ENCODE assay signal across 37 cellular contexts in genomic region chr18:11819938-11820337, GRCh38.
"Had no signal": no experiment of that assay in that cellular context is flagged by ENCODE, and none has a peak within 500 bp of the region (broad histone marks: within the 10 kb centered on the region; RNA-seq: fewer than 3 reads in every experiment).

No MANE protein-coding gene starts in this region.

- H3K27ac Mint-ChIP-seq: activated B cell treated with CpG ODN at 0.5 μM for 24 hours; activated CD4-positive, alpha-beta memory T cell treated with anti-CD3 and anti-CD28 coated beads for 36 hours; activated CD4-positive, alpha-beta T cell treated with anti-CD3 and anti-CD28 coated beads, Interleukin-2, amount 10 ng/mL, durations not matched to agents 24 days and 14 days; activated CD8-positive, alpha-beta T cell treated with anti-CD3 and anti-CD28 coated beads for 36 hours; activated naive CD4-positive, alpha-beta T cell treated with anti-CD3 and anti-CD28 coated beads for 36 hours; activated naive CD4-positive, alpha-beta T cell treated with anti-CD3 and anti-CD28 coated beads, Interleukin-2, amount 50 U/mL, for 72 hours; activated naive CD8-positive, alpha-beta T cell treated with anti-CD3 and anti-CD28 coated beads for 36 hours; activated T-cell treated with anti-CD3 and anti-CD28 coated beads, Interleukin-2, amount 50 U/mL, for 72 hours; activated T-helper 1 cell treated with anti-CD3 and anti-CD28 coated beads, Interleukin-12 subunit alpha, Interleukin-12 subunit beta, Interleukin-2, Interleukin-4 antibody, amounts not matched to agents 30 ng/mL and 10 ng/mL and 1 ng/mL, durations not matched to agents 14 hours and 24 hours and 36 hours; activated T-helper 17 cell treated with anti-CD3 and anti-CD28 coated beads, Interleukin-2, amount 50 U/mL, for 72 hours; T-helper 1 cell treated with Interleukin-12 subunit alpha and Interleukin-12 subunit beta and Interleukin-4 antibody, amounts not matched to agents 30 μg/mL and 1 μg/mL, for 36 hours; T-helper 2 cell treated with Interferon-gamma antibody and Interleukin-4, amounts not matched to agents 5 μg/mL and 100 μg/mL, for 36 hours had no signal

- H3K4me1 ChIP-seq: adrenal gland, body of pancreas, breast epithelium had no signal

- H3K36me3 Mint-ChIP-seq: activated CD4-positive, alpha-beta memory T cell treated with anti-CD3 and anti-CD28 coated beads for 36 hours; activated naive CD4-positive, alpha-beta T cell treated with anti-CD3 and anti-CD28 coated beads, Interleukin-2, amount 50 U/mL, for 72 hours; activated naive CD8-positive, alpha-beta T cell treated with anti-CD3 and anti-CD28 coated beads for 36 hours had no signal

- H3K36me3 ChIP-seq: adrenal gland, brain microvascular endothelial cell, breast epithelium had no signal

- H3K9me3 Mint-ChIP-seq: activated CD4-positive, alpha-beta T cell treated with anti-CD3 and anti-CD28 coated beads, Interleukin-2, amount 10 ng/mL, durations not matched to agents 24 days and 14 days; activated CD8-positive, alpha-beta T cell treated with anti-CD3 and anti-CD28 coated beads for 36 hours; activated naive CD4-positive, alpha-beta T cell treated with anti-CD3 and anti-CD28 coated beads for 36 hours; activated naive CD4-positive, alpha-beta T cell treated with anti-CD3 and anti-CD28 coated beads, Interleukin-2, amount 50 U/mL, for 72 hours; activated naive CD8-positive, alpha-beta T cell treated with anti-CD3 and anti-CD28 coated beads for 36 hours; activated T-cell treated with anti-CD3 and anti-CD28 coated beads, Interleukin-2, amount 50 U/mL, for 4 hours; activated T-cell treated with anti-CD3 and anti-CD28 coated beads, Interleukin-2, amount 50 U/mL, for 72 hours; activated T-helper 1 cell treated with anti-CD3 and anti-CD28 coated beads, Interleukin-12 subunit alpha, Interleukin-12 subunit beta, Interleukin-2, Interleukin-4 antibody, amounts not matched to agents 30 ng/mL and 10 ng/mL and 1 ng/mL, durations not matched to agents 14 hours and 24 hours and 36 hours; activated T-helper 17 cell treated with anti-CD3 and anti-CD28 coated beads, Interleukin-2, amount 50 U/mL, for 72 hours; central memory CD8-positive, alpha-beta T cell; T-helper 1 cell treated with Interleukin-12 subunit alpha and Interleukin-12 subunit beta and Interleukin-4 antibody, amounts not matched to agents 30 μg/mL and 1 μg/mL, for 36 hours; T-helper 2 cell treated with Interferon-gamma antibody and Interleukin-4, amounts not matched to agents 5 μg/mL and 100 μg/mL, for 36 hours had no signal

- H3K9me3 ChIP-seq: adrenal gland, body of pancreas, breast epithelium had no signal

- H3K4me1 Mint-ChIP-seq: activated B cell treated with CpG ODN at 0.5 μM for 24 hours; activated CD4-positive, alpha-beta T cell treated with anti-CD3 and anti-CD28 coated beads, Interleukin-2, amount 10 ng/mL, durations not matched to agents 24 days and 14 days; activated naive CD8-positive, alpha-beta T cell treated with anti-CD3 and anti-CD28 coated beads for 36 hours; activated T-helper 17 cell treated with anti-CD3 and anti-CD28 coated beads, Interleukin-2, amount 50 U/mL, for 72 hours; central memory CD8-positive, alpha-beta T cell had no signal

- H3K4me3 ChIP-seq: adrenal gland, body of pancreas, breast epithelium had no signal

- DNase-seq: activated B cell treated with CpG ODN at 0.5 μM for 24 hours; activated CD4-positive, alpha-beta memory T cell treated with anti-CD3 and anti-CD28 coated beads for 36 hours; activated CD4-positive, alpha-beta T cell treated with anti-CD3 and anti-CD28 coated beads for 4 hours; activated CD4-positive, alpha-beta T cell treated with anti-CD3 and anti-CD28 coated beads, Interleukin-2, amount 10 ng/mL, durations not matched to agents 24 days and 14 days; activated CD4-positive, alpha-beta T cell treated with anti-CD3 and anti-CD28 coated beads, Interleukin-2, amount 50 U/mL, for 1 hour; activated CD4-positive, alpha-beta T cell treated with anti-CD3 and anti-CD28 coated beads, Interleukin-2, amount 50 U/mL, for 4 hours; activated CD4-positive, CD25-positive, alpha-beta regulatory T cell treated with anti-CD3 and anti-CD28 coated beads, Interleukin-2, amount 50 U/mL, for 72 hours; activated CD8-positive, alpha-beta memory T cell treated with anti-CD3 and anti-CD28 coated beads, Interleukin-2, amount 50 U/mL, for 4 hours; activated CD8-positive, alpha-beta T cell treated with anti-CD3 and anti-CD28 coated beads for 36 hours; activated effector memory CD4-positive, alpha-beta T cell treated with anti-CD3 and anti-CD28 coated beads, Interleukin-2, amount 50 U/mL, for 16 hours; activated gamma-delta T cell treated with Interleukin-2 at 50 U/mL for 16 hours; activated naive CD4-positive, alpha-beta T cell; activated naive CD4-positive, alpha-beta T cell treated with anti-CD3 and anti-CD28 coated beads for 36 hours; activated naive CD4-positive, alpha-beta T cell treated with anti-CD3 and anti-CD28 coated beads, Interleukin-2, amount 50 U/mL, for 16 hours; activated naive CD8-positive, alpha-beta T cell treated with anti-CD3 and anti-CD28 coated beads for 36 hours; activated T-cell treated with anti-CD3 and anti-CD28 coated beads for 4 hours; activated T-cell treated with anti-CD3 and anti-CD28 coated beads, Interleukin-2, amount 50 U/mL, for 1 hour; activated T-cell treated with anti-CD3 and anti-CD28 coated beads, Interleukin-2, amount 50 U/mL, for 4 hours; activated T-cell treated with anti-CD3 and anti-CD28 coated beads, Interleukin-2, amount 50 U/mL, for 72 hours; adrenal gland; amniotic stem cell; aorta; body of pancreas; brain microvascular endothelial cell; caudate nucleus; cerebellar nuclear complex; T-helper 1 cell; T-helper 2 cell; T-helper 9 cell had no signal

- H3K27me3 ChIP-seq: adrenal gland, brain microvascular endothelial cell, breast epithelium had no signal

- H3K27ac ChIP-seq: adrenal gland, body of pancreas, brain microvascular endothelial cell, breast epithelium, VCaP had no signal

- H3K4me3 Mint-ChIP-seq: activated B cell treated with CpG ODN at 0.5 μM for 24 hours; activated CD4-positive, alpha-beta memory T cell treated with anti-CD3 and anti-CD28 coated beads for 36 hours; activated CD4-positive, alpha-beta T cell treated with anti-CD3 and anti-CD28 coated beads, Interleukin-2, amount 10 ng/mL, durations not matched to agents 24 days and 14 days; activated CD8-positive, alpha-beta T cell treated with anti-CD3 and anti-CD28 coated beads for 36 hours; activated naive CD4-positive, alpha-beta T cell treated with anti-CD3 and anti-CD28 coated beads for 36 hours; activated naive CD8-positive, alpha-beta T cell treated with anti-CD3 and anti-CD28 coated beads for 36 hours; activated T-cell treated with anti-CD3 and anti-CD28 coated beads, Interleukin-2, amount 50 U/mL, for 4 hours; activated T-cell treated with anti-CD3 and anti-CD28 coated beads, Interleukin-2, amount 50 U/mL, for 72 hours; activated T-helper 1 cell treated with anti-CD3 and anti-CD28 coated beads, Interleukin-12 subunit alpha, Interleukin-12 subunit beta, Interleukin-2, Interleukin-4 antibody, amounts not matched to agents 30 ng/mL and 10 ng/mL and 1 ng/mL, durations not matched to agents 14 hours and 24 hours and 36 hours; activated T-helper 17 cell treated with anti-CD3 and anti-CD28 coated beads, Interleukin-2, amount 50 U/mL, for 72 hours; central memory CD8-positive, alpha-beta T cell; T-helper 1 cell treated with Interleukin-12 subunit alpha and Interleukin-12 subunit beta and Interleukin-4 antibody, amounts not matched to agents 30 μg/mL and 1 μg/mL, for 36 hours; T-helper 2 cell treated with Interferon-gamma antibody and Interleukin-4, amounts not matched to agents 5 μg/mL and 100 μg/mL, for 36 hours had no signal

- H3K27me3 Mint-ChIP-seq: activated B cell treated with CpG ODN at 0.5 μM for 24 hours; activated CD8-positive, alpha-beta T cell treated with anti-CD3 and anti-CD28 coated beads for 36 hours; activated naive CD8-positive, alpha-beta T cell treated with anti-CD3 and anti-CD28 coated beads for 36 hours; activated T-helper 17 cell treated with anti-CD3 and anti-CD28 coated beads, Interleukin-2, amount 50 U/mL, for 72 hours; central memory CD8-positive, alpha-beta T cell had no signal
